ENCODE assay signal across 8 cellular contexts in genomic region chr1:182601416-182601786, GRCh38. TPM values are rescaled to one million over a fixed set of nuclear protein-coding genes. Genes with fewer than 3 reads are reported as not detected.
DNase-seq lines count a peak whose midpoint lies in the region; ATAC-seq and TF ChIP-seq lines count a peak whose summit lies in the region.

No MANE protein-coding gene starts in this region.

- no peaks in the 10 kb centered on the region for H3K9me3 ChIP-seq in adipocyte (ENCODE audit: control insufficient read depth, low read length)
- H3K9me3 ChIP-seq in heart right ventricle = no peaks in the 10 kb centered on the region

- peaks cover 25% of the 10 kb centered on the region for H3K4me1 ChIP-seq in adipocyte (ENCODE audit: control insufficient read depth, insufficient read depth, low read length)
- H3K4me1 ChIP-seq in heart right ventricle = peaks cover 7 to 67% (median 31%) of the 10 kb centered on the region in 9 donors

- WGBS in heart right ventricle, 2 donors = 15 to 18% methylated on average over 6 of the region's 6 CpGs

- H3K27me3 ChIP-seq in adipocyte (replicated peaks; ENCODE audit: control insufficient read depth, insufficient read depth, low read length) = no peaks in the 10 kb centered on the region
- peaks cover 0 to 17% (median 0%) of the 10 kb centered on the region in 7 donors for H3K27me3 ChIP-seq in heart right ventricle

- H3K4me3 Mint-ChIP-seq in progenitor cell of endocrine pancreas (ENCODE audit: low read depth) = no peak overlapping the region

- peaks cover 22% of the 10 kb centered on the region for H3K27me3 Mint-ChIP-seq in progenitor cell of endocrine pancreas

- H3K9ac ChIP-seq in adipocyte (ENCODE audit: low read length) = no peak overlapping the region

- no peak overlapping the region for H3K4me3 ChIP-seq in adipocyte (ENCODE audit: low read length)
- H3K4me3 ChIP-seq in heart right ventricle = peak overlapping the region in 8 of 10 donors; percentile 8 to 71 (median 66)

- peak; percentile 36 for DNase-seq in NK-92 treated with Interleukin-12 subunit alpha and Interleukin-12 subunit beta, amount 100 ng/mL, for 24 hours (lab: John Stamatoyannopoulos, UW)
- DNase-seq in NK-92 (lab: John Stamatoyannopoulos, UW; ENCODE audit: unreplicated experiment) (no peak), NCI-H1436 (lab: John Stamatoyannopoulos, UW) (peak; percentile 77), adipocyte (ENCODE audit: low read depth) (peak; percentile 94), heart right ventricle (peak in 1 of 2 donors; percentile 78), progenitor cell of endocrine pancreas (ENCODE audit: low spot score, unreplicated experiment) (peak; percentile 61)

- peak overlapping the region in 7 of 10 donors; percentile 35 to 75 (median 55) for H3K27ac ChIP-seq in heart right ventricle

- H3K36me3 ChIP-seq in adipocyte (ENCODE audit: control insufficient read depth, insufficient read depth, low read length, severe bottlenecking) (peaks cover 15% of the 10 kb centered on the region), heart right ventricle (peaks cover 0 to 33% (median 0%) of the 10 kb centered on the region in 9 donors)

- H3K36me3 Mint-ChIP-seq in progenitor cell of endocrine pancreas (ENCODE audit: insufficient read depth) = no peaks in the 10 kb centered on the region

- intact Hi-C loops in heart right ventricle (cut with DNase I) = loop anchor here (1.0 to 5.0 kb wide), 8 partner anchors 71 to 236 kb away; partner anchors contain the start of gene DHX9 (in 1 of the 10)

- no peak overlapping the region for H3K27ac Mint-ChIP-seq in progenitor cell of endocrine pancreas

- TF ChIP-seq CTCF in heart right ventricle (IDR thresholded peaks at IDR 0.05) (peak; percentile 78 to 91 (median 88)), progenitor cell of endocrine pancreas (IDR thresholded peaks at IDR 0.05; ENCODE audit: unreplicated experiment) (peak; percentile 88)

- ATAC-seq in SK-N-SH treated with all-trans-retinoic acid at 6 μM for 48 hours (peak; percentile 49), heart right ventricle (peak; percentile 37 to 60 (median 44)), HG03354 (IDR thresholded peaks at IDR 0.05; ENCODE audit: poor library complexity, severe bottlenecking, unreplicated experiment) (no peak)

- H3K4me1 Mint-ChIP-seq in progenitor cell of endocrine pancreas (ENCODE audit: low read depth) = peaks cover 15% of the 10 kb centered on the region

- no peaks in the 10 kb centered on the region for H3K9me3 Mint-ChIP-seq in progenitor cell of endocrine pancreas (ENCODE audit: low read depth)

TF ChIP-seq in SK-N-SH treated with all-trans-retinoic acid at 6 μM for 48 hours, 23 proteins besides CTCF, POLR2A, EP300 and RAD21:
- TF ChIP-seq CREB5 (CRISPR knock-in tag; IDR thresholded peaks at IDR 0.05; ENCODE audit: low read depth) (no peak), TOX (CRISPR knock-in tag; IDR thresholded peaks at IDR 0.05; ENCODE audit: borderline replicate concordance) (no peak), RARB (CRISPR knock-in tag; IDR thresholded peaks at IDR 0.05) (no peak), ZC3H10 (CRISPR knock-in tag; IDR thresholded peaks at IDR 0.05) (no peak), TSHZ2 (CRISPR knock-in tag; IDR thresholded peaks at IDR 0.05) (0 out of 2 replicates have a peak, but pooled peaks have one; percentile 15), PATZ1 (CRISPR knock-in tag; IDR thresholded peaks at IDR 0.05; ENCODE audit: borderline replicate concordance) (no peak), TCF4 (CRISPR knock-in tag; IDR thresholded peaks at IDR 0.05; ENCODE audit: borderline replicate concordance) (no peak)

RNA-seq across cellular contexts. Expression of gene RGS16, which starts 2.8 kb away (rescaled TPM):
- total RNA-seq in heart right ventricle (1 to 10 TPM in 9 of 10 donors, under 1 TPM in 1; 0.42 to 8.7 (median 2.1) TPM), progenitor cell of endocrine pancreas (0.98 and 1.5 TPM in 2 replicates)
- 1 to 10 TPM; 2.5 TPM for polyA plus RNA-seq in heart right ventricle

RNA-seq across cellular contexts. Expression of gene RNASEL, which starts 12.3 kb away (rescaled TPM):
- total RNA-seq in heart right ventricle (1 to 10 TPM; 1.5 to 4.7 (median 3.5) TPM), progenitor cell of endocrine pancreas (4.2 and 4.4 TPM in 2 replicates)
- polyA plus RNA-seq in heart right ventricle = 1 to 10 TPM; 1.4 to 2.2 TPM
